ENCODE assay signal across 9 cellular contexts in genomic region chr13:99982021-99982740, GRCh38. TPM values are rescaled to one million over a fixed set of nuclear protein-coding genes. Genes with fewer than 3 reads are reported as not detected.
DNase-seq lines count a peak whose midpoint lies in the region; ATAC-seq and TF ChIP-seq lines count a peak whose summit lies in the region.
"Had no signal": no experiment of that assay in that cellular context is flagged by ENCODE, and none has a peak within 500 bp of the region (broad histone marks: within the 10 kb centered on the region; RNA-seq: fewer than 3 reads in every experiment).

No MANE protein-coding gene starts in this region.

- H3K27ac Mint-ChIP-seq in CD8-positive, alpha-beta T cell = no peak overlapping the region
- peak overlapping the region; percentile 99 for H3K27ac Mint-ChIP-seq in chondrocyte (ENCODE audit: unreplicated experiment)
- peak overlapping the region in 2 of 10 donors; percentile 80 to 94 for H3K27ac Mint-ChIP-seq in naive thymus-derived CD8-positive, alpha-beta T cell

- peak; percentile 24 for ATAC-seq in CD8-positive, alpha-beta T cell
- ATAC-seq in naive thymus-derived CD8-positive, alpha-beta T cell = peak; percentile 21 to 41
- ATAC-seq in GM21786 (IDR thresholded peaks at IDR 0.05; ENCODE audit: unreplicated experiment) (no peak), HG03039 (IDR thresholded peaks at IDR 0.05; ENCODE audit: unreplicated experiment) (no peak)

- peaks cover 59% of the 10 kb centered on the region for H3K27me3 Mint-ChIP-seq in CD8-positive, alpha-beta T cell (ENCODE audit: low read depth)
- no peaks in the 10 kb centered on the region for H3K27me3 Mint-ChIP-seq in chondrocyte (ENCODE audit: low read depth)
- H3K27me3 Mint-ChIP-seq in naive thymus-derived CD8-positive, alpha-beta T cell = peaks cover 25 to 64% (median 51%) of the 10 kb centered on the region in 5 donors

- peak overlapping the region; percentile 21 for H3K4me3 ChIP-seq in CD8-positive, alpha-beta T cell (ENCODE audit: low read depth, low read length)

- H3K36me3 ChIP-seq in CD8-positive, alpha-beta T cell (ENCODE audit: insufficient read depth, low read length) = no peaks in the 10 kb centered on the region

- peaks cover 67% of the 10 kb centered on the region for H3K27me3 ChIP-seq in CD8-positive, alpha-beta T cell (ENCODE audit: insufficient read depth, low read length)

- no peaks in the 10 kb centered on the region for H3K36me3 Mint-ChIP-seq in CD8-positive, alpha-beta T cell
- peaks cover 19% of the 10 kb centered on the region for H3K36me3 Mint-ChIP-seq in chondrocyte (ENCODE audit: low read depth)
- peaks cover 4 to 21% (median 12%) of the 10 kb centered on the region in 3 donors for H3K36me3 Mint-ChIP-seq in naive thymus-derived CD8-positive, alpha-beta T cell

- no peaks in the 10 kb centered on the region for H3K9me3 ChIP-seq in CD8-positive, alpha-beta T cell (ENCODE audit: low read length)

- peak overlapping the region; percentile 26 for H3K4me3 Mint-ChIP-seq in CD8-positive, alpha-beta T cell
- H3K4me3 Mint-ChIP-seq in chondrocyte (ENCODE audit: unreplicated experiment) = peak overlapping the region; percentile 95
- H3K4me3 Mint-ChIP-seq in naive thymus-derived CD8-positive, alpha-beta T cell = peak overlapping the region in 9 of 10 donors; percentile 27 to 83 (median 44)

- POLR2A ChIA-PET in CD8-positive, alpha-beta T cell (lab: Charles Lee) = interaction anchor here (0.6 to 1.5 kb wide), 2 partner anchors 11 to 164 kb away, joined by 4 to 5 read pairs; no protein-coding TSS in a partner anchor
- POLR2A ChIA-PET in naive thymus-derived CD8-positive, alpha-beta T cell (lab: Charles Lee) = interaction anchor here (0.6 to 3.1 kb wide), 7 partner anchors 9 to 324 kb away, joined by 3 to 13 read pairs (median 4); partner anchors contain the start of gene ZIC5

- H3K27ac ChIP-seq in CD8-positive, alpha-beta T cell (ENCODE audit: low read depth, low read length) = no peak overlapping the region

- intact Hi-C loops in CD8-positive, alpha-beta T cell (cut with DNase I, micrococcal nuclease) = loop anchor here in 1 of 2 experiments (5.0 kb wide), 1 partner anchor 375 kb away; the partner anchor contains the start of gene CLYBL

- peaks cover 21% of the 10 kb centered on the region for H3K4me1 Mint-ChIP-seq in CD8-positive, alpha-beta T cell (ENCODE audit: low read depth)
- peaks cover 36% of the 10 kb centered on the region for H3K4me1 Mint-ChIP-seq in chondrocyte (ENCODE audit: low read depth)
- H3K4me1 Mint-ChIP-seq in naive thymus-derived CD8-positive, alpha-beta T cell = peaks cover 10 to 25% (median 20%) of the 10 kb centered on the region in 4 donors

- no peak for TF ChIP-seq CTCF in CD8-positive, alpha-beta T cell (IDR thresholded peaks at IDR 0.05)
- peak; percentile 30 for TF ChIP-seq CTCF in chondrocyte (IDR thresholded peaks at IDR 0.05)

- CTCF ChIA-PET in CD8-positive, alpha-beta T cell (lab: Charles Lee) = interaction anchor here (1.3 kb wide), 1 partner anchor 8 kb away, joined by 4 read pairs; no protein-coding TSS in a partner anchor

- peak in 1 of 7 experiments; percentile 57 for DNase-seq in CD8-positive, alpha-beta T cell
- DNase-seq in MV-4-11 (lab: John Stamatoyannopoulos, UW) (peak; percentile 9), chondrocyte (ENCODE audit: low spot score) (no peak), NCI-H2107 (lab: John Stamatoyannopoulos, UW) (no peak), HuH-7 (ENCODE audit: low spot score) (no peak)
- DNase-seq in naive thymus-derived CD8-positive, alpha-beta T cell = no peak

- H3K4me1 ChIP-seq in CD8-positive, alpha-beta T cell (ENCODE audit: insufficient read depth, low read length) = peaks cover 25% of the 10 kb centered on the region

- H3K9me3 Mint-ChIP-seq in CD8-positive, alpha-beta T cell = peaks cover 12% of the 10 kb centered on the region
- no peaks in the 10 kb centered on the region for H3K9me3 Mint-ChIP-seq in chondrocyte (ENCODE audit: low read depth)
- H3K9me3 Mint-ChIP-seq in naive thymus-derived CD8-positive, alpha-beta T cell = peaks cover 0 to 43% (median 12%) of the 10 kb centered on the region in 9 donors

RNA-seq across cellular contexts. Expression of gene ZIC2, which starts 0.6 kb away (rescaled TPM):
- total RNA-seq in CD8-positive, alpha-beta T cell = not detected
- 26.4 to 55.8 TPM (median 30.6 TPM) in 3 replicates for total RNA-seq in chondrocyte
- not detected for total RNA-seq in naive thymus-derived CD8-positive, alpha-beta T cell
- not detected for polyA plus RNA-seq in naive thymus-derived CD8-positive, alpha-beta T cell

RNA-seq across cellular contexts. Expression of gene ZIC5, which starts 10.6 kb away (rescaled TPM):
- not detected for total RNA-seq in CD8-positive, alpha-beta T cell
- total RNA-seq in chondrocyte = 2.7 to 5.8 TPM (median 3.1 TPM) in 3 replicates
- total RNA-seq in naive thymus-derived CD8-positive, alpha-beta T cell = not detected
- not detected for polyA plus RNA-seq in naive thymus-derived CD8-positive, alpha-beta T cell
- polyA plus RNA-seq: adipose tissue had no signal

Comparison
In these comparisons a context has a peak if more than half of its experiments do, and no peak if none do; other contexts are left out.
1. ATAC-seq: peak in CD8-positive, alpha-beta T cell (single experiment) and naive thymus-derived CD8-positive, alpha-beta T cell (2 of 2); none in GM21786 (single experiment) and HG03039 (single experiment).
2. H3K4me3 Mint-ChIP-seq: peak in every context shown above with its lines; median percentile 95 in chondrocyte; 44 in naive thymus-derived CD8-positive, alpha-beta T cell; 26 in CD8-positive, alpha-beta T cell.
3. RNA of gene ZIC2, which starts 0.6 kb away (total RNA-seq): 26.4 to 55.8 TPM in chondrocyte; not detected in CD8-positive, alpha-beta T cell and not detected in naive thymus-derived CD8-positive, alpha-beta T cell; every median in the first group is over 10 times any median in the second.